Comparison of ENCODE assay signal across 21 cellular contexts in the genomic region with DNA sequence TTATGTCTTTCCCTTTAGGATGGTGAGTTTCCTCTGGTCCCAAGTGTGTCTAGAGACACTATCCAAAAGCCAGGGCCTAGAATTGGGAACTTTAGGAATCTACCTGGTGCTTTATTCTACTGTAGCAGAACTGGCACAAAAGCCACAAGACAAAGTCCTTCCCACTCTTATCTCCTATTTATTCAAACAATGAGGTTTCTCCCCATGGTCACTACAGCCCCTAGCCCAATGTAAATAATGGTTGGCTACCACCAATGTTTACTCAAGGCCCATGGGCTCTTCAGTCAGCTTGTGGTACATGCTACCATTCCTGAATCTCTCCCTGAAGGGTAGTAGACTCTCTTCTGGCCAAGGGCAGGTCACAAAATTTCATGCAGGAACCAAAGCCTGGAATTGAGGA.
"Had no signal": no experiment of that assay in that cellular context is flagged by ENCODE, and none has a peak within 500 bp of the region (broad histone marks: within the 10 kb centered on the region; RNA-seq: fewer than 3 reads in every experiment).

No MANE protein-coding gene starts in this region.

- H3K4me3 Mint-ChIP-seq: memory B cell; naive thymus-derived CD4-positive, alpha-beta T cell; nephron; stimulated activated memory B cell treated with anti-CD40 and anti-IgM and Interleukin-4, amounts not matched to agents 10 μg/mL and 1 μg/mL and 100 μg/mL, for 72 hours; type B pancreatic cell had no signal

- H3K4me1 ChIP-seq: esophagus squamous epithelium, prostate gland, right atrium auricular region, sigmoid colon, testis, tibial artery had no signal

- DNase-seq: effector memory CD4-positive, alpha-beta T cell; esophagus squamous epithelium; kidney; midbrain; naive thymus-derived CD4-positive, alpha-beta T cell; nucleus accumbens; sigmoid colon; stimulated activated CD4-positive, alpha-beta T cell treated with anti-CD3 and anti-CD28 coated beads, Interleukin-4, amount 100 ng/mL, for 4 hours; stimulated activated naive CD8-positive, alpha-beta T cell treated with anti-CD3 and anti-CD28 coated beads, Interleukin-15, Interleukin-2, amounts not matched to agents 100 U/mL and 50 U/mL, for 24 hours; substantia nigra; tibial artery had no signal

- H3K36me3 ChIP-seq: esophagus squamous epithelium, prostate gland, right atrium auricular region, sigmoid colon, tibial artery had no signal

- H3K27me3 ChIP-seq: esophagus squamous epithelium, right atrium auricular region, sigmoid colon, testis, tibial artery had no signal

- ATAC-seq: naive thymus-derived CD4-positive, alpha-beta T cell; stimulated activated memory B cell treated with anti-CD40 and anti-IgM and Interleukin-4, amounts not matched to agents 10 μg/mL and 1 μg/mL and 100 μg/mL, for 72 hours; stimulated activated naive CD8-positive, alpha-beta T cell treated with anti-CD3 and anti-CD28 coated beads, Interleukin-15, Interleukin-2, amounts not matched to agents 100 U/mL and 50 U/mL, for 24 hours had no signal

- H3K4me1 Mint-ChIP-seq: memory B cell; naive thymus-derived CD4-positive, alpha-beta T cell; nephron; stimulated activated memory B cell treated with anti-CD40 and anti-IgM and Interleukin-4, amounts not matched to agents 10 μg/mL and 1 μg/mL and 100 μg/mL, for 72 hours had no signal

- H3K27ac Mint-ChIP-seq: memory B cell; naive thymus-derived CD4-positive, alpha-beta T cell; nephron; stimulated activated memory B cell treated with anti-CD40 and anti-IgM and Interleukin-4, amounts not matched to agents 10 μg/mL and 1 μg/mL and 100 μg/mL, for 72 hours; type B pancreatic cell had no signal

- FAIRE-seq: endometrium had no signal

- H3K36me3 Mint-ChIP-seq: memory B cell; stimulated activated memory B cell treated with anti-CD40 and anti-IgM and Interleukin-4, amounts not matched to agents 10 μg/mL and 1 μg/mL and 100 μg/mL, for 72 hours; type B pancreatic cell had no signal

- H3K9me3 ChIP-seq: esophagus squamous epithelium, prostate gland, right atrium auricular region, sigmoid colon, tibial artery had no signal

- H3K27me3 Mint-ChIP-seq: memory B cell; naive thymus-derived CD4-positive, alpha-beta T cell; stimulated activated memory B cell treated with anti-CD40 and anti-IgM and Interleukin-4, amounts not matched to agents 10 μg/mL and 1 μg/mL and 100 μg/mL, for 72 hours had no signal

- H3K27ac ChIP-seq: coronary artery, esophagus squamous epithelium, prostate gland, right atrium auricular region, sigmoid colon, testis, tibial artery had no signal

- H3K4me3 ChIP-seq: coronary artery, esophagus squamous epithelium, lung, prostate gland, right atrium auricular region, sigmoid colon, testis, tibial artery had no signal
